ENCODE assay signal across 13 cellular contexts in genomic region chr10:58189269-58189668, GRCh38.
A peak's percentile ranks its signal among the peaks of the same experiment; 100 is the strongest.
DNase-seq lines count a peak whose midpoint lies in the region; FAIRE-seq and TF ChIP-seq lines count a peak whose summit lies in the region.
"Had no signal": no experiment of that assay in that cellular context is flagged by ENCODE, and none has a peak within 500 bp of the region (broad histone marks: within the 10 kb centered on the region; RNA-seq: fewer than 3 reads in every experiment).

No MANE protein-coding gene starts in this region.

- H3K4me3 ChIP-seq in BJ (ENCODE audit: low read depth, low read length): no peak overlapping the region
- no peak overlapping the region for H3K4me3 ChIP-seq in bronchial epithelial cell (ENCODE audit: low read depth, low read length)
- H3K4me3 ChIP-seq in sigmoid colon: no peak overlapping the region
- no peak overlapping the region for H3K4me3 ChIP-seq in lower leg skin (ENCODE audit: low read depth, poor library complexity, severe bottlenecking)

- TF ChIP-seq POLR2A in sigmoid colon (IDR thresholded peaks at IDR 0.05) (no peak), lower leg skin (IDR thresholded peaks at IDR 0.05) (no peak)

- intact Hi-C loops in sigmoid colon (cut with DNase I) (no loop called here), lower leg skin (cut with DNase I; ENCODE audit: low total_unique reads) (no loop called here)

- H3K36me3 ChIP-seq in BJ (ENCODE audit: control insufficient read depth, insufficient read depth, low read length) (no peaks in the 10 kb centered on the region), bronchial epithelial cell (ENCODE audit: control insufficient read depth, insufficient read depth, low read length) (no peaks in the 10 kb centered on the region), sigmoid colon (no peaks in the 10 kb centered on the region)

- in situ Hi-C loops in G401 (cut with HindIII; ENCODE audit: low sequenced_read_pairs): no loop called here

- 35 to 50% methylated on average over 3 of the region's 3 CpGs for WGBS in sigmoid colon, 2 donors
- 7 to 30% methylated on average over 3 of the region's 3 CpGs for WGBS in lower leg skin, 2 donors

- H3K9me3 ChIP-seq in sigmoid colon: no peaks in the 10 kb centered on the region

- H3K4me1 ChIP-seq in sigmoid colon: no peaks in the 10 kb centered on the region

- DNase-seq in BJ (ENCODE audit: low read depth): peak; percentile 40
- peak; percentile 10 for DNase-seq in HuH-7 (ENCODE audit: low spot score)
- DNase-seq in bronchial epithelial cell (ENCODE audit: low read depth): peak; percentile 75
- peak; percentile 40 for DNase-seq in non-pigmented ciliary epithelial cell (ENCODE audit: low read depth)
- no peak for DNase-seq in sigmoid colon
- no peak for DNase-seq in T1000 (lab: John Stamatoyannopoulos, UW)
- no peak for DNase-seq in G401 (ENCODE audit: low spot score)
- DNase-seq in lower leg skin (ENCODE audit: low spot score in 2 of 2): no peak
- DNase-seq: activated CD4-positive, alpha-beta T cell treated with anti-CD3 and anti-CD28 coated beads for 1 hour; activated effector memory CD4-positive, alpha-beta T cell treated with Interleukin-2 at 50 U/mL for 16 hours; natural killer cell; NCI-H2081; stimulated activated naive CD8-positive, alpha-beta T cell treated with anti-CD3 and anti-CD28 coated beads, Interleukin-15, Interleukin-2, amounts not matched to agents 100 U/mL and 50 U/mL, for 24 hours had no signal

- no peak for TF ChIP-seq CTCF in BJ (IDR thresholded peaks at IDR 0.05; ENCODE audit: insufficient read depth, low read depth, low read length)
- no peak for TF ChIP-seq CTCF in bronchial epithelial cell (IDR thresholded peaks at IDR 0.05; ENCODE audit: insufficient read depth, low read length, severe bottlenecking)
- no peak for TF ChIP-seq CTCF in sigmoid colon (IDR thresholded peaks at IDR 0.05)
- no peak for TF ChIP-seq CTCF in lower leg skin (IDR thresholded peaks at IDR 0.05)

- no peak overlapping the region for H3K27ac ChIP-seq in sigmoid colon

- TF ChIP-seq EP300 in sigmoid colon (IDR thresholded peaks at IDR 0.05): no peak

- peak; percentile 28 for FAIRE-seq in bronchial epithelial cell (lab: Jason Lieb, UNC)

- POLR2A ChIA-PET in BJ (lab: Charles Lee): no interaction called here

- CTCF ChIA-PET in BJ (lab: Yijun Ruan, JAX): interaction anchor here (1.0 to 2.9 kb wide), 5 partner anchors 8 to 102 kb away, joined by 3 to 17 read pairs (median 4); no protein-coding TSS in a partner anchor

- H3K27me3 ChIP-seq in BJ (ENCODE audit: control insufficient read depth, insufficient read depth, low read length) (no peaks in the 10 kb centered on the region), bronchial epithelial cell (ENCODE audit: control insufficient read depth, insufficient read depth, low read length) (no peaks in the 10 kb centered on the region), sigmoid colon (no peaks in the 10 kb centered on the region)

Comparison
In these comparisons a context has a peak if more than half of its experiments do, and no peak if none do; other contexts are left out.
1. DNase-seq: peak in BJ (single experiment), HuH-7 (single experiment), bronchial epithelial cell (single experiment) and non-pigmented ciliary epithelial cell (single experiment); none in sigmoid colon (single experiment), T1000 (single experiment), G401 (single experiment) and lower leg skin (0 of 2).